Comparison of ENCODE assay signal across 8 cellular contexts in genomic region chr11:45293566-45294192, GRCh38. TPM values are rescaled to one million over a fixed set of nuclear protein-coding genes. Genes with fewer than 3 reads are reported as not detected.
A peak's percentile ranks its signal among the peaks of the same experiment; 100 is the strongest.
DNase-seq lines count a peak whose midpoint lies in the region; ATAC-seq, FAIRE-seq and TF ChIP-seq lines count a peak whose summit lies in the region.
"Not testable (repeated sequence)": the region's sequence is repeated elsewhere in the genome, so short reads cannot be mapped to it uniquely, and the experiment has no call there.

No MANE protein-coding gene starts in this region.

- TF ChIP-seq CTCF in neural progenitor cell (IDR thresholded peaks at IDR 0.05): peak; percentile 57

- peak; percentile 82 for DNase-seq in DMS153 treated with DMSO at 0.1 percent for 48 hours (lab: John Stamatoyannopoulos, UW; ENCODE audit: unreplicated experiment)
- DNase-seq in NCI-H2196 (lab: John Stamatoyannopoulos, UW; ENCODE audit: unreplicated experiment): peak; percentile 77
- peak; percentile 33 for DNase-seq in T-helper 9 cell
- DNase-seq in activated naive CD8-positive, alpha-beta T cell treated with anti-CD3 and anti-CD28 coated beads, Interleukin-2, amount 50 U/mL, for 24 hours: peak; percentile 65
- peak; percentile 54 to 71 for DNase-seq in frontal cortex (ENCODE audit: low spot score in 2 of 2)
- DNase-seq in neural progenitor cell (ENCODE audit: low spot score): peak; percentile 85
- peak; percentile 33 to 63 for DNase-seq in stimulated activated effector memory CD8-positive, alpha-beta T cell treated with anti-CD3 and anti-CD28 coated beads, Interleukin-12 subunit alpha, Interleukin-12 subunit beta, amount 100 ng/mL, for 72 hours (ENCODE audit: low spot score in 2 of 2)

- not testable (repeated sequence) for H3K36me3 ChIP-seq in neural progenitor cell

- H3K27me3 Mint-ChIP-seq in activated naive CD8-positive, alpha-beta T cell treated with anti-CD3 and anti-CD28 coated beads, Interleukin-2, amount 50 U/mL, for 24 hours: peaks cover 42% of the 10 kb centered on the region
- H3K27me3 Mint-ChIP-seq in neural progenitor cell (ENCODE audit: insufficient read depth, low read depth): peaks cover 14% of the 10 kb centered on the region

- H3K27ac Mint-ChIP-seq in activated naive CD8-positive, alpha-beta T cell treated with anti-CD3 and anti-CD28 coated beads, Interleukin-2, amount 50 U/mL, for 24 hours; neural progenitor cell; stimulated activated effector memory CD8-positive, alpha-beta T cell treated with anti-CD3 and anti-CD28 coated beads, Interleukin-12 subunit alpha, Interleukin-12 subunit beta, amount 100 ng/mL, for 72 hours: not testable (repeated sequence)

- H3K79me2 ChIP-seq in neural progenitor cell (ENCODE audit: low read depth): not testable (repeated sequence)

- not testable (repeated sequence) for H3F3A ChIP-seq in neural progenitor cell (ENCODE audit: low read depth)

- H3K27me3 ChIP-seq in neural progenitor cell: peaks cover 19% of the 10 kb centered on the region

- not testable (repeated sequence) for H4K20me1 ChIP-seq in neural progenitor cell (ENCODE audit: low read depth)

- H3K4me1 Mint-ChIP-seq in activated naive CD8-positive, alpha-beta T cell treated with anti-CD3 and anti-CD28 coated beads, Interleukin-2, amount 50 U/mL, for 24 hours; neural progenitor cell; stimulated activated effector memory CD8-positive, alpha-beta T cell treated with anti-CD3 and anti-CD28 coated beads, Interleukin-12 subunit alpha, Interleukin-12 subunit beta, amount 100 ng/mL, for 72 hours: not testable (repeated sequence)

- H3K4me3 ChIP-seq in neural progenitor cell: not testable (repeated sequence)

- H3K9me3 Mint-ChIP-seq in activated naive CD8-positive, alpha-beta T cell treated with anti-CD3 and anti-CD28 coated beads, Interleukin-2, amount 50 U/mL, for 24 hours; neural progenitor cell; stimulated activated effector memory CD8-positive, alpha-beta T cell treated with anti-CD3 and anti-CD28 coated beads, Interleukin-12 subunit alpha, Interleukin-12 subunit beta, amount 100 ng/mL, for 72 hours: not testable (repeated sequence)

- H3K4me2 ChIP-seq in neural progenitor cell: not testable (repeated sequence)

- H3K4me1 ChIP-seq in neural progenitor cell: not testable (repeated sequence)

- peak; percentile 75 for FAIRE-seq in frontal cortex (lab: Jason Lieb, UNC)

- not testable (repeated sequence) for H3K36me3 Mint-ChIP-seq in activated naive CD8-positive, alpha-beta T cell treated with anti-CD3 and anti-CD28 coated beads, Interleukin-2, amount 50 U/mL, for 24 hours (ENCODE audit: low read depth); neural progenitor cell; stimulated activated effector memory CD8-positive, alpha-beta T cell treated with anti-CD3 and anti-CD28 coated beads, Interleukin-12 subunit alpha, Interleukin-12 subunit beta, amount 100 ng/mL, for 72 hours

- not testable (repeated sequence) for H3K9ac ChIP-seq in neural progenitor cell

- H3K9me3 ChIP-seq in neural progenitor cell (ENCODE audit: low read depth): not testable (repeated sequence)

- not testable (repeated sequence) for H3K27ac ChIP-seq in neural progenitor cell

- ATAC-seq in HG02884 (IDR thresholded peaks at IDR 0.05; ENCODE audit: unreplicated experiment): peak; percentile 60
- ATAC-seq in activated naive CD8-positive, alpha-beta T cell treated with anti-CD3 and anti-CD28 coated beads, Interleukin-2, amount 50 U/mL, for 24 hours: peak; percentile 80
- ATAC-seq in stimulated activated effector memory CD8-positive, alpha-beta T cell treated with anti-CD3 and anti-CD28 coated beads, Interleukin-12 subunit alpha, Interleukin-12 subunit beta, amount 100 ng/mL, for 72 hours: peak; percentile 86

- H3K4me3 Mint-ChIP-seq in activated naive CD8-positive, alpha-beta T cell treated with anti-CD3 and anti-CD28 coated beads, Interleukin-2, amount 50 U/mL, for 24 hours; neural progenitor cell; stimulated activated effector memory CD8-positive, alpha-beta T cell treated with anti-CD3 and anti-CD28 coated beads, Interleukin-12 subunit alpha, Interleukin-12 subunit beta, amount 100 ng/mL, for 72 hours: not testable (repeated sequence)

- not testable (repeated sequence) for H2AFZ ChIP-seq in neural progenitor cell (replicated peaks)

RNA-seq across cellular contexts. Expression of gene SYT13, which starts 7.5 kb away (rescaled TPM):
- total RNA-seq in frontal cortex (191 TPM), neural progenitor cell (ENCODE audit: low replicate concordance) (8.6 and 9.0 TPM in 2 replicates)

Comparison
In these comparisons a context has a peak if more than half of its experiments do, and no peak if none do; other contexts are left out.
1. DNase-seq: peak in every context shown above with its lines; median percentile 85 in neural progenitor cell; 82 in DMS153 treated with DMSO at 0.1 percent for 48 hours; 77 in NCI-H2196; 65 in activated naive CD8-positive, alpha-beta T cell treated with anti-CD3 and anti-CD28 coated beads, Interleukin-2, amount 50 U/mL, for 24 hours; 62 in frontal cortex; 48 in stimulated activated effector memory CD8-positive, alpha-beta T cell treated with anti-CD3 and anti-CD28 coated beads, Interleukin-12 subunit alpha, Interleukin-12 subunit beta, amount 100 ng/mL, for 72 hours; 33 in T-helper 9 cell.
2. RNA of gene SYT13, which starts 7.5 kb away (total RNA-seq): 191 TPM in frontal cortex (single experiment); 8.6 to 9.0 TPM in neural progenitor cell; every median in the first group is over 10 times any median in the second.
3. Peak in every context shown above with its lines, with median percentiles within 50 percentile points of each other: ATAC-seq.